Comparison of ENCODE assay signal across 1 cellular context in genomic region chr9:137254624-137255447, GRCh38.
TF ChIP-seq lines count a peak whose summit lies in the region.

Gene NELFB (plus strand): TSS chr9:137255327.

TF ChIP-seq in GM12878, 131 proteins besides CTCF, POLR2A, EP300 and RAD21 (continued from another document and continues in another):
- TF ChIP-seq USF1 (IDR thresholded peaks at IDR 0.05; ENCODE audit: borderline replicate concordance, extremely low read length, insufficient read depth, low read depth, low read length) (peak; percentile 15), ZBTB40 (IDR thresholded peaks at IDR 0.05; ENCODE audit: borderline replicate concordance) (no peak), MYC (IDR thresholded peaks at IDR 0.05; ENCODE audit: insufficient read depth, insufficient read length, insufficient replicate concordance, low read length, severe bottlenecking) (no peak), SRF (IDR thresholded peaks at IDR 0.05; ENCODE audit: low read depth in 2 of 2, low read length in 2 of 2) (peak; percentile 45 to 92; a peak in 3 of 4 replicates), BACH1 (IDR thresholded peaks at IDR 0.05; ENCODE audit: borderline replicate concordance) (peak; percentile 88), PML (IDR thresholded peaks at IDR 0.05; ENCODE audit: low read length) (no peak), CBX5 (IDR thresholded peaks at IDR 0.05; ENCODE audit: low read depth) (no peak), POU2F2 (IDR thresholded peaks at IDR 0.05; ENCODE audit: borderline replicate concordance, low read depth, low read length) (0 out of 3 replicates have a peak, but pooled peaks have one; percentile 55), NRF1 (conservative IDR thresholded peaks at IDR 0.05; ENCODE audit: low read depth, low read length) (peak; percentile 37; the same call in 1 of the 2 replicates), YBX1 (IDR thresholded peaks at IDR 0.05) (no peak), FOXM1 (IDR thresholded peaks at IDR 0.05; ENCODE audit: low read depth, low read length) (no peak), ZBTB4 (CRISPR knock-in tag; IDR thresholded peaks at IDR 0.05) (no peak), ZNF274 (IDR thresholded peaks at IDR 0.05; ENCODE audit: insufficient read depth, insufficient read length) (no peak), IKZF1 (conservative IDR thresholded peaks at IDR 0.05) (peak; percentile 98), MXI1 (IDR thresholded peaks at IDR 0.05; ENCODE audit: low read depth, low read length) (peak; percentile 21; the same call in 1 of the 2 replicates), NKRF (conservative IDR thresholded peaks at IDR 0.05) (peak; percentile 78), CHD1 (IDR thresholded peaks at IDR 0.05; ENCODE audit: low read depth, low read length) (0 out of 2 replicates have a peak, but pooled peaks have one; percentile 23), SREBF1 (IDR thresholded peaks at IDR 0.05; ENCODE audit: low read length) (0 out of 2 replicates have a peak, but pooled peaks have one; percentile 37), IKZF2 (IDR thresholded peaks at IDR 0.05) (no peak), ELK1 (IDR thresholded peaks at IDR 0.05; ENCODE audit: low read depth, low read length) (no peak; the same call in 1 of the 2 replicates), BRCA1 (IDR thresholded peaks at IDR 0.05; ENCODE audit: low read depth, low read length) (no peak), CBX3 (IDR thresholded peaks at IDR 0.05; ENCODE audit: borderline replicate concordance, low read depth) (no peak), HDAC6 (IDR thresholded peaks at IDR 0.05; ENCODE audit: unreplicated experiment) (no peak), ZNF622 (IDR thresholded peaks at IDR 0.05) (no peak), MEF2B (IDR thresholded peaks at IDR 0.05; ENCODE audit: partially characterized antibody, poor library complexity, severe bottlenecking) (peak; percentile 8), GATAD2B (conservative IDR thresholded peaks at IDR 0.05; ENCODE audit: low read depth) (peak; percentile 93), BCL11A (IDR thresholded peaks at IDR 0.05; ENCODE audit: low read depth, low read length) (no peak), ZNF24 (IDR thresholded peaks at IDR 0.05) (no peak), HDAC2 (IDR thresholded peaks at IDR 0.05) (no peak), MTA2 (IDR thresholded peaks at IDR 0.05; ENCODE audit: low read depth) (no peak), ZBTB33 (IDR thresholded peaks at IDR 0.05) (peak; percentile 36; the same call in 1 of the 2 replicates), ZBTB11 (CRISPR knock-in tag; IDR thresholded peaks at IDR 0.05) (peak; percentile 97), HCFC1 (IDR thresholded peaks at IDR 0.05; ENCODE audit: low read length) (peak; percentile 90), WRNIP1 (IDR thresholded peaks at IDR 0.05; ENCODE audit: borderline replicate concordance, low read depth, low read length) (no peak), MYB (IDR thresholded peaks at IDR 0.05; ENCODE audit: borderline replicate concordance, low read depth, low read length) (no peak), YY1 (IDR thresholded peaks at IDR 0.05; ENCODE audit: low read depth, low read length) (peak; percentile 93), TAF1 (IDR thresholded peaks at IDR 0.05; ENCODE audit: borderline replicate concordance, low read depth, low read length) (peak; percentile 81; the same call in 1 of the 2 replicates), STAT3 (IDR thresholded peaks at IDR 0.05; ENCODE audit: low read depth, low read length) (no peak), ZZZ3 (IDR thresholded peaks at IDR 0.05; ENCODE audit: control insufficient read depth, insufficient read length, low read depth) (no peak), ZNF207 (IDR thresholded peaks at IDR 0.05; ENCODE audit: borderline replicate concordance) (peak; percentile 53; the same call in 1 of the 2 replicates), ZNF687 (IDR thresholded peaks at IDR 0.05) (0 out of 2 replicates have a peak, but pooled peaks have one; percentile 65)
